ENCODE assay signal across 11 cellular contexts in the genomic region with DNA sequence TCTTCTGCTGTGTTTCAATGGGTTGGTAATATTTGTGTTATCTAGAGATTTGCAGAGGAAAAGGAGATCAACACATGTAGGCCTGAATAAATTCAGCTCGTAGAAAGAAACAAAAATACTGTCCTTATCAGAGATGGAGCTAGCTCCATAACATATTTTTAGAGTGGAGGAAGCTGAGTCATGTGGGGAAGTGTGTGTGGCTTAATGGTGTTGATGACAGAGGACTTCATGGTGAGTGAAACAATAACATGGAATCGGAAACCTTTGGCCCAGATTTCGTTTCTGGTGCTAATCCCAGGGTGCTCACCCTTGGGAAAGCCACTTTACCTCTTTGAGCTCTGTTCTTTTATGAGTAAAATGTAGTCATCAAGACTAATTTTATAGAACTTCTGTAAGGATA.
DNase-seq lines count a peak whose midpoint lies in the region; ATAC-seq and TF ChIP-seq lines count a peak whose summit lies in the region.
"Had no signal": no experiment of that assay in that cellular context is flagged by ENCODE, and none has a peak within 500 bp of the region (broad histone marks: within the 10 kb centered on the region; RNA-seq: fewer than 3 reads in every experiment).

No MANE protein-coding gene starts in this region.

- H3K9me3 ChIP-seq in suprapubic skin: no peaks in the 10 kb centered on the region

- H3K27ac ChIP-seq in suprapubic skin: no peak overlapping the region
- H3K27ac ChIP-seq: uterus had no signal

- no peak for TF ChIP-seq POLR2A in suprapubic skin (IDR thresholded peaks at IDR 0.05)

- H3K9me3 Mint-ChIP-seq in immature natural killer cell (peaks cover 0 to 6% (median 2%) of the 10 kb centered on the region in 6 donors), natural killer cell (peaks cover 7 to 9% of the 10 kb centered on the region in 2 donors)

- no peaks in the 10 kb centered on the region for H3K27me3 ChIP-seq in suprapubic skin
- H3K27me3 ChIP-seq: uterus had no signal

- H3K36me3 Mint-ChIP-seq in immature natural killer cell (no peaks in the 10 kb centered on the region), natural killer cell (no peaks in the 10 kb centered on the region)

- 60% methylated on average over 3 of the region's 3 CpGs for WGBS in suprapubic skin

- no peaks in the 10 kb centered on the region for H3K36me3 ChIP-seq in suprapubic skin
- H3K36me3 ChIP-seq: uterus had no signal

- peak; percentile 27 for DNase-seq in GM04503 (ENCODE audit: low read depth)
- DNase-seq in Kasumi-1 (lab: John Stamatoyannopoulos, UW): peak; percentile 9 to 21
- DNase-seq in left ventricle myocardium superior: no peak
- no peak for DNase-seq in immature natural killer cell
- DNase-seq in activated CD4-positive, alpha-beta T cell treated with anti-CD3 and anti-CD28 coated beads, Interleukin-2, amount 50 U/mL, for 1 hour: no peak
- DNase-seq in natural killer cell: no peak
- no peak for DNase-seq in suprapubic skin (ENCODE audit: low spot score in 2 of 2)
- DNase-seq: kidney, NCI-H524 treated with DMSO at 0.1 percent for 48 hours, uterus had no signal

- no peak for TF ChIP-seq EP300 in suprapubic skin (IDR thresholded peaks at IDR 0.05)

- no peak overlapping the region for H3K4me3 Mint-ChIP-seq in immature natural killer cell
- H3K4me3 Mint-ChIP-seq in natural killer cell: no peak overlapping the region

- TF ChIP-seq CTCF in natural killer cell (IDR thresholded peaks at IDR 0.05) (no peak), suprapubic skin (IDR thresholded peaks at IDR 0.05) (no peak)

- no peaks in the 10 kb centered on the region for H3K4me1 ChIP-seq in suprapubic skin
- H3K4me1 ChIP-seq: uterus had no signal

- no peaks in the 10 kb centered on the region for H3K27me3 Mint-ChIP-seq in immature natural killer cell (ENCODE audit: low read depth in 3 of 3)
- H3K27me3 Mint-ChIP-seq in natural killer cell (ENCODE audit: low read depth in 2 of 2): no peaks in the 10 kb centered on the region

- H3K4me1 Mint-ChIP-seq in immature natural killer cell (no peaks in the 10 kb centered on the region), natural killer cell (no peaks in the 10 kb centered on the region)

- H3K27ac Mint-ChIP-seq in immature natural killer cell: no peak overlapping the region
- H3K27ac Mint-ChIP-seq in natural killer cell: no peak overlapping the region

- no peak overlapping the region for H3K4me3 ChIP-seq in suprapubic skin
- H3K4me3 ChIP-seq: uterus had no signal

- intact Hi-C loops in left ventricle myocardium superior (cut with micrococcal nuclease): no loop called here
- intact Hi-C loops in natural killer cell (cut with micrococcal nuclease): no loop called here

- ATAC-seq in GM21576 (IDR thresholded peaks at IDR 0.05; ENCODE audit: unreplicated experiment): peak; percentile 50
- peak; percentile 88 for ATAC-seq in left ventricle myocardium superior
- ATAC-seq in natural killer cell: no peak

Comparison
In these comparisons a context has a peak if more than half of its experiments do, and no peak if none do; other contexts are left out.
1. DNase-seq: peak in GM04503 (single experiment) and Kasumi-1 (2 of 2); none in left ventricle myocardium superior (single experiment), immature natural killer cell (0 of 3), activated CD4-positive, alpha-beta T cell treated with anti-CD3 and anti-CD28 coated beads, Interleukin-2, amount 50 U/mL, for 1 hour (single experiment), natural killer cell (single experiment) and suprapubic skin (0 of 2).
2. ATAC-seq: peak in GM21576 (single experiment) and left ventricle myocardium superior (single experiment); none in natural killer cell (0 of 3).